In the genomic region with DNA sequence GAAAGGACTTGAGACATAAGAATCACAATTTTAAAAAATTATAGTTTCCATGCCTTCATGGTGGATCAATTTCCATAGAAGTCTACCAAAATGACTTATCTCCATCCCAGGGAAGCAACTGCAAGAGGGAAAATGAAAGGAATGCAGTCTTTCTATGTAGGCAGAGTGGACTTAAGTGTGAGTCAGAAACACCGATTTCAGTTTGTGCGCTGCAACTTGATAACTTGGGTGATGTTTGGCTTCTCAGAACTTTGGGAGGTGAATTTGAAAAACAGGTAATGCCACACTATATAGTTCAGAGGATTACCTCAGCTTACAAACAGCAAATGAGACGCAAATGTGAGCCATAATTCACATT, we compare ENCODE assay signal across 8 cellular contexts. TPM values are rescaled to one million over a fixed set of nuclear protein-coding genes. Genes with fewer than 3 reads are reported as not detected.
DNase-seq lines count a peak whose midpoint lies in the region; ATAC-seq and TF ChIP-seq lines count a peak whose summit lies in the region.

No MANE protein-coding gene starts in this region.

- ATAC-seq in GM18519 (IDR thresholded peaks at IDR 0.05; ENCODE audit: low FRiP score, unreplicated experiment): no peak

- TF ChIP-seq CTCF in GM12864 (IDR thresholded peaks at IDR 0.05; ENCODE audit: low read depth, low read length, missing control alignments): no peak
- no peak for TF ChIP-seq CTCF in fibroblast of the aortic adventitia (IDR thresholded peaks at IDR 0.05; ENCODE audit: insufficient read depth, low read length)
- no peak for TF ChIP-seq CTCF in sigmoid colon (IDR thresholded peaks at IDR 0.05)

- TF ChIP-seq POLR2A in sigmoid colon (IDR thresholded peaks at IDR 0.05): no peak

- H3K9me3 ChIP-seq in SK-N-MC (ENCODE audit: low read depth, low read length) (no peaks in the 10 kb centered on the region; the same call in 1 of the 2 replicates), sigmoid colon (no peaks in the 10 kb centered on the region)

- peaks cover 0 to 23% (median 9%) of the 10 kb centered on the region in 4 donors for H3K4me1 ChIP-seq in sigmoid colon

- no peak for DNase-seq in GM12864 (ENCODE audit: low read depth)
- DNase-seq in SK-N-MC (ENCODE audit: low read depth, low spot score): no peak
- DNase-seq in fibroblast of the aortic adventitia (ENCODE audit: low read depth): peak; percentile 69
- DNase-seq in sigmoid colon: no peak
- no peak for DNase-seq in NCI-H187 (lab: John Stamatoyannopoulos, UW)
- no peak for DNase-seq in effector CD4-positive, alpha-beta T cell
- no peak for DNase-seq in stimulated activated naive CD4-positive, alpha-beta T cell (lab: John Stamatoyannopoulos, UW)

- H3K27ac ChIP-seq in SK-N-MC (peak overlapping the region; percentile 65; the same call in 1 of the 2 replicates), sigmoid colon (peak overlapping the region; percentile 90 to 96 (median 94))

- WGBS in sigmoid colon, 2 donors: 79 to 82% methylated on average over 3 of the region's 3 CpGs

- peak overlapping the region; percentile 72 for H3K9ac ChIP-seq in SK-N-MC (ENCODE audit: insufficient read length)

- no peaks in the 10 kb centered on the region for H3K27me3 ChIP-seq in sigmoid colon

- intact Hi-C loops in sigmoid colon (cut with DNase I): loop anchor here (1.0 to 10.0 kb wide), 2 partner anchors 88 to 94 kb away; a partner anchor contains a TSS

- TF ChIP-seq EP300 in sigmoid colon (IDR thresholded peaks at IDR 0.05): no peak

- H3K36me3 ChIP-seq in SK-N-MC (ENCODE audit: insufficient read depth, low read length) (no peaks in the 10 kb centered on the region), sigmoid colon (no peaks in the 10 kb centered on the region)

- H3K4me3 ChIP-seq in GM12864 (ENCODE audit: low read depth, low read length): peak overlapping the region; percentile 77
- peak overlapping the region; percentile 94 for H3K4me3 ChIP-seq in SK-N-MC
- peak overlapping the region; percentile 75 for H3K4me3 ChIP-seq in fibroblast of the aortic adventitia (ENCODE audit: low read depth, low read length)
- peak overlapping the region; percentile 86 to 97 (median 92) for H3K4me3 ChIP-seq in sigmoid colon

RNA-seq across cellular contexts. Expression of a gene that starts 0.7 kb away (rescaled TPM):
- total RNA-seq in fibroblast of the aortic adventitia (ENCODE audit: low replicate concordance) (71.0 and 73.8 TPM in 2 replicates), sigmoid colon (10 to 100 TPM; 55.8 to 99.6 (median 77.2) TPM)
- 10 to 100 TPM; 21.6 to 37.2 (median 26.5) TPM for polyA plus RNA-seq in sigmoid colon
